12 cellular contexts compared by ENCODE assay signal in the genomic region with DNA sequence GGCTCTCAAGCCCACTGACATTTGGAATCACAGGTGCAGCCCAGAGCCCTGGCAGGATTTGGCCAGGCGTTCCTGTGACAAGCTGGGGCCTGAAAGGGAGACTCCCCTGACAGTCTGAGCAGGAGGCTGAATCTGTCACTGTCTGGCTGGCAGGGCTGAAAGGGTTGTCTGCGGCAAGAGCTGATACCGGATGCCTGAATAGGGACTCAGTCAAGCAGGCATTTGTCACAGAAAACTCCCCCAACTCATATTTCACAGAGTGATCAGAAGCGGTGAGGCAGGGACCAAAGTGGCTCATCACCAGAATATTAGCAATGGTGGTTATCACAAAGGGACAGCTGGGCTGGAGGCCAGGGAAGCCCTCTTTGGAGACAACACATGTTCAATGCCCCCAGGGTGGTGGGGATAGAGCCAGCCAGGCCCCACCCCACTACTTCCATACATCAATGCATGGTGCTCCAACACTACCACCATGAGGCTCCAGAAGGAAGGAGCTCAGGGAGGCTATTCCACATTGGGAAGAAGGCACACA.
DNase-seq lines count a peak whose midpoint lies in the region; ATAC-seq and TF ChIP-seq lines count a peak whose summit lies in the region.
"Had no signal": no experiment of that assay in that cellular context is flagged by ENCODE, and none has a peak within 500 bp of the region (broad histone marks: within the 10 kb centered on the region; RNA-seq: fewer than 3 reads in every experiment).

No MANE protein-coding gene starts in this region.

- 0 out of 2 replicates have a peak overlapping the region, but pooled peaks have one; percentile 27 for H3K27ac Mint-ChIP-seq in GM23338
- H3K27ac Mint-ChIP-seq in MCF 10A (ENCODE audit: low read depth, unreplicated experiment): no peak overlapping the region
- H3K27ac Mint-ChIP-seq: activated B cell treated with CpG ODN at 0.5 μM for 24 hours had no signal

- H3K27ac ChIP-seq in GM23338 (ENCODE audit: low read depth) (no peak overlapping the region), psoas muscle (no peak overlapping the region)
- H3K27ac ChIP-seq: heart right ventricle had no signal

- H3K4me1 Mint-ChIP-seq in GM23338 (no peaks in the 10 kb centered on the region), MCF 10A (ENCODE audit: insufficient read depth, unreplicated experiment) (no peaks in the 10 kb centered on the region)
- H3K4me1 Mint-ChIP-seq: activated B cell treated with CpG ODN at 0.5 μM for 24 hours had no signal

- H3K36me3 Mint-ChIP-seq in GM23338 (ENCODE audit: low read depth): no peaks in the 10 kb centered on the region
- H3K36me3 Mint-ChIP-seq in MCF 10A (ENCODE audit: insufficient read depth, unreplicated experiment): no peaks in the 10 kb centered on the region

- POLR2A ChIA-PET in MCF 10A (lab: Yijun Ruan, JAX): no interaction called here

- no peaks in the 10 kb centered on the region for H3K27me3 Mint-ChIP-seq in GM23338 (ENCODE audit: insufficient read depth, low read depth, poor library complexity)
- H3K27me3 Mint-ChIP-seq in MCF 10A (ENCODE audit: insufficient read depth, unreplicated experiment): no peaks in the 10 kb centered on the region

- H3K4me3 ChIP-seq in BE2C (ENCODE audit: low read depth, low read length) (no peak overlapping the region), GM23338 (no peak overlapping the region), psoas muscle (no peak overlapping the region)
- H3K4me3 ChIP-seq: heart right ventricle, smooth muscle cell had no signal

- H2AFZ ChIP-seq in GM23338: peak overlapping the region; percentile 29; the same call in 1 of the 2 replicates

- H4K20me1 ChIP-seq in GM23338 (replicated peaks; ENCODE audit: insufficient read depth): no peaks in the 10 kb centered on the region

- CTCF ChIA-PET in MCF 10A (lab: Yijun Ruan, JAX): interaction anchor here (0.6 to 0.7 kb wide), 2 partner anchors 246 to 349 kb away, joined by 3 read pairs; no protein-coding TSS in a partner anchor

- 17 to 28% (median 20%) methylated on average over 4 of the region's 4 CpGs for WGBS in psoas muscle, 3 donors

- H3K9me3 ChIP-seq in BE2C (no peaks in the 10 kb centered on the region), psoas muscle (no peaks in the 10 kb centered on the region)
- H3K9me3 ChIP-seq: heart right ventricle had no signal

- peak; percentile 89 for ATAC-seq in GM23338
- no peak for ATAC-seq in psoas muscle

- H3K9me2 ChIP-seq in GM23338 (ENCODE audit: insufficient read depth): peaks cover 3% of the 10 kb centered on the region

- H3K79me2 ChIP-seq in GM23338 (replicated peaks; ENCODE audit: insufficient read depth): no peaks in the 10 kb centered on the region

- H3K36me3 ChIP-seq in BE2C (no peaks in the 10 kb centered on the region), GM23338 (ENCODE audit: insufficient read depth) (no peaks in the 10 kb centered on the region), psoas muscle (ENCODE audit: insufficient read depth in 1 of 2, low read depth in 1 of 2) (no peaks in the 10 kb centered on the region)
- H3K36me3 ChIP-seq: heart right ventricle had no signal

- H3K4me1 ChIP-seq in BE2C (no peaks in the 10 kb centered on the region), GM23338 (ENCODE audit: insufficient read depth) (no peaks in the 10 kb centered on the region), psoas muscle (no peaks in the 10 kb centered on the region)
- H3K4me1 ChIP-seq: heart right ventricle had no signal

- H3K27me3 ChIP-seq in BE2C (no peaks in the 10 kb centered on the region), GM23338 (ENCODE audit: insufficient read depth) (no peaks in the 10 kb centered on the region), psoas muscle (ENCODE audit: insufficient read depth in 3 of 3, low read length in 2 of 3) (peaks cover 0 to 3% (median 0%) of the 10 kb centered on the region in 3 donors)
- H3K27me3 ChIP-seq: heart right ventricle had no signal

- TF ChIP-seq CTCF in BE2C (IDR thresholded peaks at IDR 0.05; ENCODE audit: low read depth, low read length) (peak; percentile 35), GM23338 (conservative IDR thresholded peaks at IDR 0.05; ENCODE audit: low read depth in 2 of 2) (peak; percentile 24 to 71; a peak in 3 of 4 replicates), psoas muscle (IDR thresholded peaks at IDR 0.05) (no peak), MCF 10A (IDR thresholded peaks at IDR 0.05; ENCODE audit: unreplicated experiment) (no peak)

- intact Hi-C loops in psoas muscle (cut with DNase I): no loop called here
- intact Hi-C loops in MCF 10A (cut with micrococcal nuclease): no loop called here

- BruUV-seq in MCF 10A (replicated peaks; lab: Mats Ljungman, UMichigan): no TSS peak

- DNase-seq in BE2C (peak; percentile 61), GM23338 (ENCODE audit: low spot score) (peak; percentile 40), RPMI7951 (ENCODE audit: low read depth) (peak; percentile 15), left kidney (ENCODE audit: low read depth, low spot score) (peak; percentile 87), psoas muscle (no peak), NK-92 (lab: John Stamatoyannopoulos, UW; ENCODE audit: unreplicated experiment) (no peak), MCF 10A (ENCODE audit: unreplicated experiment) (no peak)
- no peak for DNase-seq in stimulated activated CD4-positive, alpha-beta T cell treated with anti-CD3 and anti-CD28 coated beads, Interleukin-4, amount 100 ng/mL, for 24 hours
- DNase-seq: activated B cell treated with CpG ODN at 0.5 μM for 24 hours; activated CD8-positive, alpha-beta memory T cell treated with anti-CD3 and anti-CD28 coated beads, Interleukin-2, amount 50 U/mL, for 4 hours; heart right ventricle had no signal

- H3K9me3 Mint-ChIP-seq in GM23338: no peaks in the 10 kb centered on the region
- H3K9me3 Mint-ChIP-seq in MCF 10A (ENCODE audit: unreplicated experiment): peaks cover 7% of the 10 kb centered on the region
- H3K9me3 Mint-ChIP-seq: activated B cell treated with CpG ODN at 0.5 μM for 24 hours had no signal

- H3F3A ChIP-seq in GM23338 (replicated peaks; ENCODE audit: low read depth): no peaks in the 10 kb centered on the region

- no peak overlapping the region for H3K4me3 Mint-ChIP-seq in GM23338
- H3K4me3 Mint-ChIP-seq in MCF 10A (ENCODE audit: unreplicated experiment): no peak overlapping the region
- H3K4me3 Mint-ChIP-seq: activated B cell treated with CpG ODN at 0.5 μM for 24 hours had no signal

- no peak overlapping the region for H3K4me2 ChIP-seq in GM23338
- H3K4me2 ChIP-seq: smooth muscle cell had no signal

TF ChIP-seq in GM23338, 12 proteins besides CTCF, POLR2A, EP300 and RAD21 (continues in another document):
- TF ChIP-seq POLR2AphosphoS5 (IDR thresholded peaks at IDR 0.05; ENCODE audit: low read depth): no peak
- no peak for TF ChIP-seq EZH2 (IDR thresholded peaks at IDR 0.05; ENCODE audit: low read depth, unreplicated experiment)
- no peak for TF ChIP-seq ZNF462 (CRISPR knock-in tag; IDR thresholded peaks at IDR 0.05)

Comparison
In these comparisons a context has a peak if more than half of its experiments do, and no peak if none do; other contexts are left out.
1. DNase-seq: peak in BE2C (single experiment), GM23338 (single experiment), RPMI7951 (single experiment) and left kidney (single experiment); none in psoas muscle (0 of 2), NK-92 (single experiment), MCF 10A (single experiment) and stimulated activated CD4-positive, alpha-beta T cell treated with anti-CD3 and anti-CD28 coated beads, Interleukin-4, amount 100 ng/mL, for 24 hours (single experiment).
2. CTCF ChIP-seq: peak in BE2C (single experiment) and GM23338 (2 of 2); none in psoas muscle (single experiment) and MCF 10A (single experiment).